Comparison of ENCODE assay signal across 11 cellular contexts in the genomic region with DNA sequence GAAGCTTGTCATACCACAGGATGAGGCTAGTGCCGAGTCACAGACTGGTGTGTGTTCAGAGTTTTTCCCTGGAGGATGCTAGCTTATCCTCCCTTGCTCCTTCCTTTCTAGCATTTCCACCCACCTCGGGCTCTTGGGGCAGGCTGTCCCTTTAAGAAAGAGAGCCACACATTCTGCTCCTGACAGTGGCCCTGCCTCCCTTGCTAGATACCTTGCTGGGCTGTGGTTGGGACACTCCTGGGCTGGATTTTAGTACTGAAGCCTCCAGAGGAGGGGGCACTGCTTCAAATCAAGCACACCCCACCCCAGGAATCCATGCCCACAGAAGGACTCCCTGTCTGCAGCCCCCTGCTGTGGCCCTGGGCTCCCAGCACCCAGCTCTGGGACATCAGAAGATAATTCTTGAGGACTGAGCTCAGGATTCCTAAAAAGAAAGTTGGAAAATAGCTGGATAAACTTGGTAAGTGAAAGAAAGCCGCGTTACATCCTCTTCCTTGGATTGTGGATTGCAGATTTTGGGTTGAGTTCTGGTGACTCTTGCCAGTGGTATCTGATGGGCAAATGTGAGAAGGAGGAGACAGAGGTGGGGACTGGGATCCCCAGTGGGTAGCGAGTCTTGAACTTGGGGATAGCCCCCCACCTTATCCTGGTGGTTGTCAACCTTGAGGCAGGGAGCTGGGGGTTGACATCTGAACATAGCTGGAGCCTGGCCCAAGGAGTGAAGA. TPM values are rescaled to one million over a fixed set of nuclear protein-coding genes. Genes with fewer than 3 reads are reported as not detected.
DNase-seq lines count a peak whose midpoint lies in the region; ATAC-seq and TF ChIP-seq lines count a peak whose summit lies in the region.
"Had no signal": no experiment of that assay in that cellular context is flagged by ENCODE, and none has a peak within 500 bp of the region (broad histone marks: within the 10 kb centered on the region; RNA-seq: fewer than 3 reads in every experiment).

No MANE protein-coding gene starts in this region.

- H3K27ac ChIP-seq in IMR-90 (ENCODE audit: insufficient read depth, low read length) (no peak overlapping the region), fibroblast of lung (ENCODE audit: insufficient read depth, low read length) (peak overlapping the region; percentile 50), suprapubic skin (peak overlapping the region; percentile 89)
- H3K27ac ChIP-seq: C4-2B, SJSA1 had no signal

- H3K4ac ChIP-seq in IMR-90 (ENCODE audit: low read depth, low read length): no peak overlapping the region

- no peak for DNase-seq in IMR-90
- no peak for DNase-seq in fibroblast of lung (ENCODE audit: low read depth in 2 of 2)
- DNase-seq in myocyte (ENCODE audit: low read depth): peak; percentile 49
- no peak for DNase-seq in suprapubic skin (ENCODE audit: low spot score in 2 of 2)
- no peak for DNase-seq in NCI-H1436 (lab: John Stamatoyannopoulos, UW)
- no peak for DNase-seq in effector CD4-positive, alpha-beta T cell
- DNase-seq: NCI-H69 had no signal

- H4K20me1 ChIP-seq in IMR-90 (ENCODE audit: insufficient read depth, low read length): no peaks in the 10 kb centered on the region
- H4K20me1 ChIP-seq in fibroblast of lung (ENCODE audit: control insufficient read depth, extremely low read depth, insufficient read depth, low read length): no peaks in the 10 kb centered on the region

- in situ Hi-C loops in IMR-90 (cut with MboI; ENCODE audit: low sequenced_read_pairs): no loop called here

- H4K5ac ChIP-seq in IMR-90 (ENCODE audit: low read depth, low read length): peak overlapping the region; percentile 86

- H3K23ac ChIP-seq in IMR-90 (ENCODE audit: low read depth, low read length): no peak overlapping the region

- POLR2A ChIA-PET in IMR-90 (lab: Charles Lee; ENCODE audit: unreplicated experiment): interaction anchor here (0.6 kb wide), 1 partner anchor 31 kb away, joined by 3 read pairs; no protein-coding TSS in a partner anchor

- H3K79me2 ChIP-seq in fibroblast of lung (ENCODE audit: control insufficient read depth, insufficient read depth, low read length): peaks cover 1% of the 10 kb centered on the region

- dilution Hi-C loops in IMR-90 (cut with HindIII; ENCODE audit: low sequenced_read_pairs, unreplicated experiment): no loop called here

- no peak overlapping the region; the same call in 1 of the 2 replicates for H3K18ac ChIP-seq in IMR-90 (ENCODE audit: low read depth, low read length)

- H3K56ac ChIP-seq in IMR-90 (ENCODE audit: extremely low read depth, insufficient read depth, low read length): no peak overlapping the region

- TF ChIP-seq POLR2A in IMR-90 (IDR thresholded peaks at IDR 0.05; ENCODE audit: low read depth, low read length): no peak
- TF ChIP-seq POLR2A in suprapubic skin (IDR thresholded peaks at IDR 0.05): no peak

- H2BK15ac ChIP-seq in IMR-90 (ENCODE audit: low read depth, low read length): no peak overlapping the region

- no peak overlapping the region for H2BK120ac ChIP-seq in IMR-90 (ENCODE audit: low read depth, low read length)

- TF ChIP-seq RAD21 in IMR-90 (IDR thresholded peaks at IDR 0.05; ENCODE audit: low read length): no peak

- TF ChIP-seq EP300 in suprapubic skin (IDR thresholded peaks at IDR 0.05): no peak

- ATAC-seq in IMR-90 (ENCODE audit: low read depth) (no peak), GM19467 (IDR thresholded peaks at IDR 0.05; ENCODE audit: unreplicated experiment) (no peak), GM21528 (IDR thresholded peaks at IDR 0.05; ENCODE audit: low FRiP score, unreplicated experiment) (no peak)

- H3K4me1 ChIP-seq in IMR-90 (ENCODE audit: control insufficient read depth, insufficient read depth, low read length) (peaks cover 34% of the 10 kb centered on the region), fibroblast of lung (ENCODE audit: control insufficient read depth, extremely low read depth, insufficient read depth, low read length) (peaks cover 16% of the 10 kb centered on the region), suprapubic skin (peaks cover 50% of the 10 kb centered on the region)
- H3K4me1 ChIP-seq: SJSA1 had no signal

- H3K4me3 ChIP-seq in IMR-90 (ENCODE audit: insufficient read depth, low read depth, low read length) (no peak overlapping the region), fibroblast of lung (replicated peaks in 1 of 4; ENCODE audit: control extremely low read depth in 1 of 4, insufficient read depth in 1 of 4, low read depth in 3 of 4, low read length in 4 of 4) (peak overlapping the region in 3 of 4 experiments; percentile 11 to 27 (median 11)), suprapubic skin (peak overlapping the region; percentile 21)
- H3K4me3 ChIP-seq: SJSA1 had no signal

- 89% methylated on average over 2 of the region's 5 CpGs; no CpG with 5 or more reads in 1 of the 2 experiments for WGBS in IMR-90 (ENCODE audit: extremely low coverage in 2 of 2, insufficient read length in 1 of 2), 2 experiments
- 46% methylated on average over 5 of the region's 5 CpGs for WGBS in suprapubic skin

- no peak overlapping the region for H4K8ac ChIP-seq in IMR-90 (ENCODE audit: low read depth in 2 of 2, low read length in 2 of 2)

- no peak overlapping the region for H4K91ac ChIP-seq in IMR-90 (ENCODE audit: insufficient read depth, low read depth, low read length)

- H3K9me1 ChIP-seq in IMR-90 (ENCODE audit: insufficient read depth, low read length): peaks cover 12% of the 10 kb centered on the region

- H2BK20ac ChIP-seq in IMR-90 (ENCODE audit: low read depth, low read length): no peak overlapping the region

- CTCF ChIA-PET in IMR-90 (lab: Yijun Ruan, JAX): interaction anchor here (1.5 kb wide), 1 partner anchor 30 kb away, joined by 6 read pairs; no protein-coding TSS in a partner anchor

- no peaks in the 10 kb centered on the region for H3K27me3 ChIP-seq in IMR-90 (ENCODE audit: control insufficient read depth, insufficient read depth, low read length)
- no peaks in the 10 kb centered on the region for H3K27me3 ChIP-seq in fibroblast of lung (ENCODE audit: control insufficient read depth, insufficient read depth, low read length)
- no peaks in the 10 kb centered on the region for H3K27me3 ChIP-seq in suprapubic skin
- H3K27me3 ChIP-seq: SJSA1 had no signal

- TF ChIP-seq CTCF in IMR-90 (conservative IDR thresholded peaks at IDR 0.05; ENCODE audit: low read depth, low read length) (no peak), fibroblast of lung (conservative IDR thresholded peaks at IDR 0.05 in 1 of 2, IDR thresholded peaks at IDR 0.05 in 1 of 2; ENCODE audit: low read depth in 1 of 2, low read length in 2 of 2) (no peak), suprapubic skin (IDR thresholded peaks at IDR 0.05) (no peak)

- H3K9ac ChIP-seq in IMR-90 (ENCODE audit: low read depth, low read length): no peak overlapping the region
- peak overlapping the region; percentile 37 for H3K9ac ChIP-seq in fibroblast of lung (ENCODE audit: insufficient read depth, low read length)

- H2AFZ ChIP-seq in IMR-90 (replicated peaks; ENCODE audit: low read length, poor library complexity) (no peak overlapping the region), fibroblast of lung (ENCODE audit: low read length) (no peak overlapping the region)

- no peaks in the 10 kb centered on the region for H3K9me3 ChIP-seq in IMR-90 (ENCODE audit: control insufficient read depth, insufficient read depth, low read length)
- H3K9me3 ChIP-seq in fibroblast of lung (ENCODE audit: control insufficient read depth, insufficient read depth, low read depth, low read length): no peaks in the 10 kb centered on the region
- no peaks in the 10 kb centered on the region for H3K9me3 ChIP-seq in suprapubic skin
- H3K9me3 ChIP-seq: SJSA1 had no signal

- no peak overlapping the region for H3K14ac ChIP-seq in IMR-90 (replicated peaks; ENCODE audit: low read depth, low read length)

- H3K36me3 ChIP-seq in IMR-90 (ENCODE audit: control insufficient read depth, insufficient read depth, low read length) (no peaks in the 10 kb centered on the region), fibroblast of lung (ENCODE audit: control insufficient read depth, insufficient read depth, low read length) (no peaks in the 10 kb centered on the region), suprapubic skin (no peaks in the 10 kb centered on the region)
- H3K36me3 ChIP-seq: SJSA1 had no signal

- 0 out of 2 replicates have a peak overlapping the region, but pooled peaks have one; percentile 1 for H2AK5ac ChIP-seq in IMR-90 (ENCODE audit: low read depth, low read length)

- H2BK5ac ChIP-seq in IMR-90 (ENCODE audit: low read depth, low read length, poor library complexity, severe bottlenecking): no peak overlapping the region

- peak overlapping the region; percentile 34 for H2AK9ac ChIP-seq in IMR-90 (replicated peaks; ENCODE audit: low read depth, low read length, poor library complexity)

- BruUV-seq in IMR-90 (replicated peaks; lab: Mats Ljungman, UMichigan): no TSS peak

- intact Hi-C loops in IMR-90 (cut with micrococcal nuclease): no loop called here

- H3K79me1 ChIP-seq in IMR-90 (ENCODE audit: low read depth in 1 of 2, low read length in 2 of 2): peaks cover 3 to 13% of the 10 kb centered on the region in 2 experiments; a peak in 1 of 4 replicates

- no peak overlapping the region for H3K4me2 ChIP-seq in IMR-90 (ENCODE audit: low read depth, low read length)
- peak overlapping the region; percentile 37 for H3K4me2 ChIP-seq in fibroblast of lung (ENCODE audit: extremely low read depth, insufficient read depth, low read length)

TF ChIP-seq in IMR-90, 13 proteins besides CTCF, POLR2A, EP300 and RAD21:
- TF ChIP-seq, protein P1, sequence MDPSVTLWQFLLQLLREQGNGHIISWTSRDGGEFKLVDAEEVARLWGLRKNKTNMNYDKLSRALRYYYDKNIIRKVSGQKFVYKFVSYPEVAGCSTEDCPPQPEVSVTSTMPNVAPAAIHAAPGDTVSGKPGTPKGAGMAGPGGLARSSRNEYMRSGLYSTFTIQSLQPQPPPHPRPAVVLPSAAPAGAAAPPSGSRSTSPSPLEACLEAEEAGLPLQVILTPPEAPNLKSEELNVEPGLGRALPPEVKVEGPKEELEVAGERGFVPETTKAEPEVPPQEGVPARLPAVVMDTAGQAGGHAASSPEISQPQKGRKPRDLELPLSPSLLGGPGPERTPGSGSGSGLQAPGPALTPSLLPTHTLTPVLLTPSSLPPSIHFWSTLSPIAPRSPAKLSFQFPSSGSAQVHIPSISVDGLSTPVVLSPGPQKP (IDR thresholded peaks at IDR 0.05; ENCODE audit: borderline replicate concordance, low read depth, low read length): no peak
- peak; percentile 18; the same call in 1 of the 2 replicates for TF ChIP-seq MAZ (IDR thresholded peaks at IDR 0.05; ENCODE audit: borderline replicate concordance, low read depth, low read length)

RNA-seq across cellular contexts. Expression of a gene that starts 29.0 kb away (rescaled TPM):
- total RNA-seq in IMR-90 (2012; rRNA removed): 12.9 and 13.1 TPM in 2 replicates
- polyA plus RNA-seq in IMR-90 (2012; rRNA removed): 11.2 and 11.9 TPM in 2 replicates
- 5.0 and 7.6 TPM in 2 replicates for polyA plus RNA-seq in IMR-90 (2012; cell fraction: cytosol; rRNA removed)
- polyA plus RNA-seq in IMR-90 (2012; cell fraction: nucleus; rRNA removed; ENCODE audit: low replicate concordance): 17.2 and 27.8 TPM in 2 replicates
- 25.9 and 41.5 TPM in 2 replicates for total RNA-seq in fibroblast of lung
- polyA plus RNA-seq in fibroblast of lung: 13.0 and 48.2 TPM in 2 replicates
- polyA plus RNA-seq in fibroblast of lung (2012): 9.8 and 49.7 TPM in 2 replicates
- 22.9 and 129 TPM in 2 replicates for polyA minus RNA-seq in fibroblast of lung (ENCODE audit: low replicate concordance)
- 20.1 and 25.0 TPM in 2 replicates for total RNA-seq in myocyte
- 50.2 TPM for polyA plus RNA-seq in myocyte (2012)
- total RNA-seq in suprapubic skin: 10 to 100 TPM in 2 of 4 donors, 1 to 10 TPM in 2; 4.7 to 17.6 (median 9.9) TPM
